ENCODE assay signal across 8 cellular contexts in the genomic region with DNA sequence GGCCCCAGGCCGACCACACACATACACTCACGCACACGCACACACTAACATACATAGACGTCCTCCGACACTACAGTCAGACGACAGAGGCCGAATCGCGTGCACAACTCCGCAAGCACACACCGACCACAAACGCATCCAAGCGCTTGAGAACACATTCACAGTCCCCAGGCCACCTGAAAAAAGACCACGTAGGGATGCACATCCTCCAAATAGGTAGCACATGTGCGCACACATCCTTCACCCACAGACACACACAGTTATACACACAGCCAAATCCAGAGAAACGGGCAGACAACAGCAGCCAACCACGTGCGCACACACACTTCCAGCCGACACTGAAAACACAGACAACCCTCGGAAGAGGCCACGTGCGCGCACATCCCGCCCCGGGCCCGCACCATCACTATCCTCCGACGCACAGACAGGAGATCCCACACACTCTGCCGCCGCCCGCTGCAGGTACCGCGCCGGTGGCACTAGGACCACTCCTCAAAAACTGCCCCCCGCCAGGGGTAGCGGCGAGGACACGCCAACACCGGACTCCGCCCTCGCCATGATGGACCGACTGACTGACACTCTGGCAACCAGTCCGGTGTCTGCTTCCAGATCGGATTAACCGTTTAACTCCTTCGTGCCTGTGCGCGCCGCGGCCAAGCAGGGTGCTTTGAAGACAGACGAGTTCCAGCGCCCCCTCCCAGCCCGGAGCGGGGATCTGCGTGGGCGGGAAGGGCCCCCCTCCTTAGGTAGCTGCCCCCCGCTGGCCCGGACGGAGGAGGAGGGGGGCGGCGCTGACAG. TPM values are rescaled to one million over a fixed set of nuclear protein-coding genes. Genes with fewer than 3 reads are reported as not detected.
DNase-seq lines count a peak whose midpoint lies in the region; TF ChIP-seq lines count a peak whose summit lies in the region.

No MANE protein-coding gene starts in this region.

- no peak for DNase-seq in Calu3
- peak; percentile 88 for DNase-seq in HT1080 (ENCODE audit: low read depth)
- DNase-seq in SHP77 treated with DMSO at 0.1 percent for 48 hours (lab: John Stamatoyannopoulos, UW), result peak; percentile 33
- peak; percentile 42 for DNase-seq in brain pericyte (ENCODE audit: low read depth, low spot score)
- peak; percentile 98 for DNase-seq in mesendoderm
- DNase-seq in NCI-H1092 treated with DMSO at 0.1 percent for 48 hours (lab: John Stamatoyannopoulos, UW), result no peak
- DNase-seq in GM19238 (ENCODE audit: insufficient read length, low spot score), result no peak
- DNase-seq in kidney glomerular epithelial cell (lab: John Stamatoyannopoulos, UW), result no peak

- H3K36me3 Mint-ChIP-seq in Calu3 (ENCODE audit: insufficient read depth, unreplicated experiment), result peaks cover 17% of the 10 kb centered on the region

- no peaks in the 10 kb centered on the region for H3K79me1 ChIP-seq in mesendoderm (ENCODE audit: low read length)

- peak overlapping the region; percentile 25 for H3K9ac ChIP-seq in mesendoderm (ENCODE audit: low read length)

- H3K4ac ChIP-seq in mesendoderm (ENCODE audit: low read depth, low read length), result no peak overlapping the region

- no TSS peak for BruUV-seq in Calu3 (replicated peaks; lab: Mats Ljungman, UMichigan)

- no peak overlapping the region for H2BK5ac ChIP-seq in mesendoderm (ENCODE audit: low read length)

- WGBS in mesendoderm (ENCODE audit: extremely low coverage, insufficient coverage, low lambda C conversion rate), result no CpG with 5 or more reads among the region's 61 CpGs

- peak overlapping the region; percentile 71 for H3K56ac ChIP-seq in mesendoderm (ENCODE audit: low read length)

- H3K4me3 Mint-ChIP-seq in Calu3 (ENCODE audit: low read depth, unreplicated experiment), result peak overlapping the region; percentile 43

- H3K27me3 ChIP-seq in mesendoderm (ENCODE audit: insufficient read depth, low read length, poor library complexity), result peaks cover 14% of the 10 kb centered on the region

- H3K23ac ChIP-seq in mesendoderm (ENCODE audit: low read length), result no peak overlapping the region

- H3K9me3 Mint-ChIP-seq in Calu3 (ENCODE audit: low read depth, unreplicated experiment), result no peaks in the 10 kb centered on the region

- H3K27ac Mint-ChIP-seq in Calu3 (ENCODE audit: unreplicated experiment), result no peak overlapping the region

- H3K27ac ChIP-seq in mesendoderm (ENCODE audit: low read depth, low read length), result no peak overlapping the region

- intact Hi-C loops in Calu3 (cut with micrococcal nuclease; ENCODE audit: unreplicated experiment), result no loop called here

- no peaks in the 10 kb centered on the region for H3K79me2 ChIP-seq in mesendoderm (ENCODE audit: control insufficient read depth, insufficient read depth, low read length)

- no peak overlapping the region for H3K18ac ChIP-seq in mesendoderm (ENCODE audit: low read length)

- no peak overlapping the region for H2AK5ac ChIP-seq in mesendoderm (ENCODE audit: low read length)

- no peaks in the 10 kb centered on the region for H3K4me1 ChIP-seq in mesendoderm (ENCODE audit: control insufficient read depth, low read depth, low read length)

- no peak for TF ChIP-seq CTCF in Calu3 (IDR thresholded peaks at IDR 0.05; ENCODE audit: unreplicated experiment)

- H2BK120ac ChIP-seq in mesendoderm (ENCODE audit: low read depth, low read length), result no peak overlapping the region

- H3K4me1 Mint-ChIP-seq in Calu3 (ENCODE audit: low read depth, unreplicated experiment), result peaks cover 18% of the 10 kb centered on the region

- CTCF ChIA-PET in Calu3 (lab: Charles Lee), result no interaction called here

- no peak overlapping the region for H4K8ac ChIP-seq in mesendoderm (ENCODE audit: low read depth, low read length)

- H2BK15ac ChIP-seq in mesendoderm (replicated peaks; ENCODE audit: low read depth), result no peak overlapping the region

- no peak overlapping the region for H4K5ac ChIP-seq in mesendoderm (ENCODE audit: low read length)

- peak overlapping the region; percentile 89 for H3K4me2 ChIP-seq in mesendoderm (ENCODE audit: low read length)

- peaks cover 68% of the 10 kb centered on the region for H3K27me3 Mint-ChIP-seq in Calu3 (ENCODE audit: unreplicated experiment)

- peak overlapping the region; percentile 21 for H3K4me3 ChIP-seq in mesendoderm (ENCODE audit: low read length)

- no peaks in the 10 kb centered on the region for H3K36me3 ChIP-seq in mesendoderm (ENCODE audit: control insufficient read depth, insufficient read depth, low read length)

RNA-seq across cellular contexts. Expression of a gene that starts 0.5 kb away (rescaled TPM):
- 2.8 and 3.6 TPM in 2 replicates for total RNA-seq in Calu3 (2022)
- total RNA-seq in HT1080 (2014; rRNA removed; shearing (Covaris generic)), result 3.9 and 9.2 TPM in 2 replicates
- polyA plus RNA-seq in HT1080 (2015; cell fraction: cytosol; rRNA removed), result 4.4 and 5.0 TPM in 2 replicates
- 3.2 and 4.1 TPM in 2 replicates for polyA plus RNA-seq in HT1080 (2015; cell fraction: nucleus; rRNA removed)
- 1.4 TPM for polyA plus RNA-seq in mesendoderm (2013, experiment 1 of 2)
- polyA plus RNA-seq in mesendoderm (2013, experiment 2 of 2), result 1.4 TPM

RNA-seq across cellular contexts. Expression of a gene that starts 16.5 kb away (rescaled TPM):
- 181 and 187 TPM in 2 replicates for total RNA-seq in Calu3 (2022)
- total RNA-seq in HT1080 (2014; rRNA removed; shearing (Covaris generic)), result 526 and 530 TPM in 2 replicates
- 401 and 453 TPM in 2 replicates for polyA plus RNA-seq in HT1080 (2015; cell fraction: cytosol; rRNA removed)
- polyA plus RNA-seq in HT1080 (2015; cell fraction: nucleus; rRNA removed), result 647 and 774 TPM in 2 replicates
- 151 TPM for polyA plus RNA-seq in mesendoderm (2013, experiment 1 of 2)
- polyA plus RNA-seq in mesendoderm (2013, experiment 2 of 2), result 153 TPM

RNA-seq across cellular contexts. Expression of a gene that starts 39.5 kb away (rescaled TPM):
- 120 and 130 TPM in 2 replicates for total RNA-seq in Calu3 (2022)
- total RNA-seq in HT1080 (2014; rRNA removed; shearing (Covaris generic)), result 64.3 and 80.5 TPM in 2 replicates
- polyA plus RNA-seq in HT1080 (2015; cell fraction: cytosol; rRNA removed), result 36.4 and 44.1 TPM in 2 replicates
- 188 and 202 TPM in 2 replicates for polyA plus RNA-seq in HT1080 (2015; cell fraction: nucleus; rRNA removed)
- polyA plus RNA-seq in mesendoderm (2013, experiment 1 of 2), result 21.2 TPM
- 21.8 TPM for polyA plus RNA-seq in mesendoderm (2013, experiment 2 of 2)

Comparison
In these comparisons a context has a peak if more than half of its experiments do, and no peak if none do; other contexts are left out.
1. DNase-seq: peak in HT1080 (single experiment), SHP77 treated with DMSO at 0.1 percent for 48 hours (single experiment), brain pericyte (single experiment) and mesendoderm (single experiment); none in Calu3 (single experiment), NCI-H1092 treated with DMSO at 0.1 percent for 48 hours (single experiment), GM19238 (single experiment) and kidney glomerular epithelial cell (single experiment).